ENCODE assay signal across 11 cellular contexts in genomic region chr6:129645371-129646139, GRCh38.
DNase-seq lines count a peak whose midpoint lies in the region; FAIRE-seq and TF ChIP-seq lines count a peak whose summit lies in the region.
"Had no signal": no experiment of that assay in that cellular context is flagged by ENCODE, and none has a peak within 500 bp of the region (broad histone marks: within the 10 kb centered on the region; RNA-seq: fewer than 3 reads in every experiment).

No MANE protein-coding gene starts in this region.

- no peaks in the 10 kb centered on the region for H3K36me3 ChIP-seq in kidney (ENCODE audit: control insufficient read depth in 1 of 2, insufficient read depth in 2 of 2, low read length in 2 of 2)
- H3K36me3 ChIP-seq in suprapubic skin = no peaks in the 10 kb centered on the region

- TF ChIP-seq CTCF in choroid plexus epithelial cell (conservative IDR thresholded peaks at IDR 0.05; ENCODE audit: low read depth, low read length) (no peak), kidney (IDR thresholded peaks at IDR 0.05; ENCODE audit: borderline replicate concordance, extremely low read depth, insufficient read depth) (no peak), suprapubic skin (IDR thresholded peaks at IDR 0.05) (no peak)

- intact Hi-C loops in kidney (cut with DNase I) = no loop called here

- H3K4me1 ChIP-seq in kidney (ENCODE audit: control insufficient read depth in 1 of 2, insufficient read depth in 1 of 2, low read depth in 1 of 2, low read length in 2 of 2) = peaks cover 7 to 25% of the 10 kb centered on the region in 2 donors
- H3K4me1 ChIP-seq in suprapubic skin = peaks cover 41% of the 10 kb centered on the region

- peak; percentile 71 for DNase-seq in NCI-H69 (lab: John Stamatoyannopoulos, UW)
- DNase-seq in choroid plexus epithelial cell (ENCODE audit: low read depth) = peak; percentile 42
- no peak for DNase-seq in kidney
- DNase-seq in suprapubic skin (ENCODE audit: low spot score in 2 of 2) = no peak
- no peak for DNase-seq in OCI-M1 (lab: John Stamatoyannopoulos, UW)
- DNase-seq in EL = no peak
- no peak for DNase-seq in NCI-H2227 (lab: John Stamatoyannopoulos, UW; ENCODE audit: unreplicated experiment)
- DNase-seq in DMS 273 (lab: John Stamatoyannopoulos, UW; ENCODE audit: unreplicated experiment) = no peak
- DNase-seq: activated CD8-positive, alpha-beta memory T cell treated with anti-CD3 and anti-CD28 coated beads, Interleukin-2, amount 50 U/mL, for 48 hours; DMS153; NCI-H526 had no signal

- H3K27me3 ChIP-seq in suprapubic skin = no peaks in the 10 kb centered on the region

- H3K9ac ChIP-seq in kidney (ENCODE audit: low read length in 2 of 2) = peak overlapping the region in 1 of 2 donors; percentile 21

- no peak overlapping the region for H3K4me3 ChIP-seq in choroid plexus epithelial cell (ENCODE audit: low read depth, low read length)
- H3K4me3 ChIP-seq in kidney (ENCODE audit: low read length in 2 of 2) = no peak overlapping the region
- no peak overlapping the region for H3K4me3 ChIP-seq in suprapubic skin

- TF ChIP-seq EP300 in suprapubic skin (IDR thresholded peaks at IDR 0.05) = no peak

- FAIRE-seq in kidney (lab: Jason Lieb, UNC) = no peak

- no peak for TF ChIP-seq POLR2A in suprapubic skin (IDR thresholded peaks at IDR 0.05)

- H3K27ac ChIP-seq in kidney (ENCODE audit: low read depth in 2 of 2, low read length in 2 of 2) = peak overlapping the region; percentile 32 to 80
- peak overlapping the region; percentile 38 for H3K27ac ChIP-seq in suprapubic skin

- 58% methylated on average over 6 of the region's 6 CpGs for WGBS in suprapubic skin

- H3K9me3 ChIP-seq in kidney (ENCODE audit: control insufficient read depth in 1 of 2, low read length in 2 of 2) (no peaks in the 10 kb centered on the region), suprapubic skin (no peaks in the 10 kb centered on the region)

Comparison
In these comparisons a context has a peak if more than half of its experiments do, and no peak if none do; other contexts are left out.
1. DNase-seq: peak in NCI-H69 (single experiment) and choroid plexus epithelial cell (single experiment); none in kidney (single experiment), suprapubic skin (0 of 2), OCI-M1 (single experiment), EL (single experiment), NCI-H2227 (single experiment) and DMS 273 (single experiment).